Comparison of ENCODE assay signal across 1 cellular context in the genomic region with DNA sequence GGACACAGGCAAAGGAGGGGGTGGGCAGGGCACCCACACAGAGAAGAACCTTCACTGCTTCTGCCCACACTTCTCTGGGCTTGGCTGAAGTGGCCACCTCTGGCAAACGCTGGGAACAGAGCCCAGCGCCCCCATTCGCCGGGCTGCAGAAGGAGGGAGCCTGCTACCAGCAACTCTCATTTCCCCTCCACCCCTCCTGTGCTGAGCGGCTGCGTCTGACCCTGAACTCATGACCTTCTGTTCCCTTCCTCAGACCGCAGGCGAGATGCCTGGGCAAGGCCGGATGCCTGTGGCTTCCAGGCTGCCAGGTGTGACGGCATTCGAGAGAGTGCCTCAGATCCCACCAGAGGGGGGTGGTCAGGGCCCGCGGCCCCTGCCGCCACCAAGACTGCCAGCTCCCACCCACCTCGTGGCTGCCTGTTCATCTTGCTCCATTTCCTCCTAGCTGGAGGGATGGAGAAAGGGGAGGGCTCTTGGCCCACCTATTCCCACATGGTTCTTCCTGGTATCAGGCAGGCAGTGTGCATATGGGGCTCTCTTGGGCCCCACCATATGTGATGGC.
TF ChIP-seq lines count a peak whose summit lies in the region.

No MANE protein-coding gene starts in this region.

TF ChIP-seq in HepG2, 621 proteins besides CTCF, POLR2A, EP300 and RAD21 (continued from another document and continues in another):
- TF ChIP-seq TFDP2 (CRISPR knock-in tag; IDR thresholded peaks at IDR 0.05) (peak; percentile 50; the same call in 1 of the 2 replicates), HDAC2 (CRISPR knock-in tag; IDR thresholded peaks at IDR 0.05) (peak; percentile 90), MYNN (CRISPR knock-in tag; IDR thresholded peaks at IDR 0.05; ENCODE audit: low read depth) (no peak), ELF3 (CRISPR knock-in tag; IDR thresholded peaks at IDR 0.05) (peak; percentile 77), ZKSCAN1 (IDR thresholded peaks at IDR 0.05; ENCODE audit: low read length) (no peak), ZSCAN21 (CRISPR knock-in tag; IDR thresholded peaks at IDR 0.05; ENCODE audit: borderline replicate concordance) (peak; percentile 58; the same call in 1 of the 2 replicates), ZNF687 (CRISPR knock-in tag; IDR thresholded peaks at IDR 0.05) (peak; percentile 99), ZNF768 (CRISPR knock-in tag; IDR thresholded peaks at IDR 0.05) (peak; percentile 60; the same call in 1 of the 2 replicates), ZBTB20 (CRISPR knock-in tag; IDR thresholded peaks at IDR 0.05; ENCODE audit: borderline replicate concordance, low read depth) (peak; percentile 38; the same call in 1 of the 2 replicates), RXRA (CRISPR knock-in tag; IDR thresholded peaks at IDR 0.05) (peak; percentile 96), ZKSCAN8 (CRISPR knock-in tag; IDR thresholded peaks at IDR 0.05; ENCODE audit: borderline replicate concordance) (peak; percentile 47; the same call in 1 of the 2 replicates), ZBTB1 (CRISPR knock-in tag; IDR thresholded peaks at IDR 0.05; ENCODE audit: borderline replicate concordance) (0 out of 2 replicates have a peak, but pooled peaks have one; percentile 21), JUN (CRISPR knock-in tag; IDR thresholded peaks at IDR 0.05) (no peak), ETV5 (CRISPR knock-in tag; IDR thresholded peaks at IDR 0.05; ENCODE audit: borderline replicate concordance) (peak; percentile 96), MAX (IDR thresholded peaks at IDR 0.05) (peak; percentile 67), EEA1 (CRISPR knock-in tag; IDR thresholded peaks at IDR 0.05; ENCODE audit: borderline replicate concordance) (no peak), ZNF781 (CRISPR knock-in tag; IDR thresholded peaks at IDR 0.05; ENCODE audit: borderline replicate concordance, not compliant biosample characterization) (peak; percentile 54), PPARG (CRISPR knock-in tag; conservative IDR thresholded peaks at IDR 0.05) (peak; percentile 34; the same call in 1 of the 2 replicates), SP5 (CRISPR knock-in tag; IDR thresholded peaks at IDR 0.05; ENCODE audit: borderline replicate concordance, low read depth) (no peak)
- TF ChIP-seq, protein P1, sequence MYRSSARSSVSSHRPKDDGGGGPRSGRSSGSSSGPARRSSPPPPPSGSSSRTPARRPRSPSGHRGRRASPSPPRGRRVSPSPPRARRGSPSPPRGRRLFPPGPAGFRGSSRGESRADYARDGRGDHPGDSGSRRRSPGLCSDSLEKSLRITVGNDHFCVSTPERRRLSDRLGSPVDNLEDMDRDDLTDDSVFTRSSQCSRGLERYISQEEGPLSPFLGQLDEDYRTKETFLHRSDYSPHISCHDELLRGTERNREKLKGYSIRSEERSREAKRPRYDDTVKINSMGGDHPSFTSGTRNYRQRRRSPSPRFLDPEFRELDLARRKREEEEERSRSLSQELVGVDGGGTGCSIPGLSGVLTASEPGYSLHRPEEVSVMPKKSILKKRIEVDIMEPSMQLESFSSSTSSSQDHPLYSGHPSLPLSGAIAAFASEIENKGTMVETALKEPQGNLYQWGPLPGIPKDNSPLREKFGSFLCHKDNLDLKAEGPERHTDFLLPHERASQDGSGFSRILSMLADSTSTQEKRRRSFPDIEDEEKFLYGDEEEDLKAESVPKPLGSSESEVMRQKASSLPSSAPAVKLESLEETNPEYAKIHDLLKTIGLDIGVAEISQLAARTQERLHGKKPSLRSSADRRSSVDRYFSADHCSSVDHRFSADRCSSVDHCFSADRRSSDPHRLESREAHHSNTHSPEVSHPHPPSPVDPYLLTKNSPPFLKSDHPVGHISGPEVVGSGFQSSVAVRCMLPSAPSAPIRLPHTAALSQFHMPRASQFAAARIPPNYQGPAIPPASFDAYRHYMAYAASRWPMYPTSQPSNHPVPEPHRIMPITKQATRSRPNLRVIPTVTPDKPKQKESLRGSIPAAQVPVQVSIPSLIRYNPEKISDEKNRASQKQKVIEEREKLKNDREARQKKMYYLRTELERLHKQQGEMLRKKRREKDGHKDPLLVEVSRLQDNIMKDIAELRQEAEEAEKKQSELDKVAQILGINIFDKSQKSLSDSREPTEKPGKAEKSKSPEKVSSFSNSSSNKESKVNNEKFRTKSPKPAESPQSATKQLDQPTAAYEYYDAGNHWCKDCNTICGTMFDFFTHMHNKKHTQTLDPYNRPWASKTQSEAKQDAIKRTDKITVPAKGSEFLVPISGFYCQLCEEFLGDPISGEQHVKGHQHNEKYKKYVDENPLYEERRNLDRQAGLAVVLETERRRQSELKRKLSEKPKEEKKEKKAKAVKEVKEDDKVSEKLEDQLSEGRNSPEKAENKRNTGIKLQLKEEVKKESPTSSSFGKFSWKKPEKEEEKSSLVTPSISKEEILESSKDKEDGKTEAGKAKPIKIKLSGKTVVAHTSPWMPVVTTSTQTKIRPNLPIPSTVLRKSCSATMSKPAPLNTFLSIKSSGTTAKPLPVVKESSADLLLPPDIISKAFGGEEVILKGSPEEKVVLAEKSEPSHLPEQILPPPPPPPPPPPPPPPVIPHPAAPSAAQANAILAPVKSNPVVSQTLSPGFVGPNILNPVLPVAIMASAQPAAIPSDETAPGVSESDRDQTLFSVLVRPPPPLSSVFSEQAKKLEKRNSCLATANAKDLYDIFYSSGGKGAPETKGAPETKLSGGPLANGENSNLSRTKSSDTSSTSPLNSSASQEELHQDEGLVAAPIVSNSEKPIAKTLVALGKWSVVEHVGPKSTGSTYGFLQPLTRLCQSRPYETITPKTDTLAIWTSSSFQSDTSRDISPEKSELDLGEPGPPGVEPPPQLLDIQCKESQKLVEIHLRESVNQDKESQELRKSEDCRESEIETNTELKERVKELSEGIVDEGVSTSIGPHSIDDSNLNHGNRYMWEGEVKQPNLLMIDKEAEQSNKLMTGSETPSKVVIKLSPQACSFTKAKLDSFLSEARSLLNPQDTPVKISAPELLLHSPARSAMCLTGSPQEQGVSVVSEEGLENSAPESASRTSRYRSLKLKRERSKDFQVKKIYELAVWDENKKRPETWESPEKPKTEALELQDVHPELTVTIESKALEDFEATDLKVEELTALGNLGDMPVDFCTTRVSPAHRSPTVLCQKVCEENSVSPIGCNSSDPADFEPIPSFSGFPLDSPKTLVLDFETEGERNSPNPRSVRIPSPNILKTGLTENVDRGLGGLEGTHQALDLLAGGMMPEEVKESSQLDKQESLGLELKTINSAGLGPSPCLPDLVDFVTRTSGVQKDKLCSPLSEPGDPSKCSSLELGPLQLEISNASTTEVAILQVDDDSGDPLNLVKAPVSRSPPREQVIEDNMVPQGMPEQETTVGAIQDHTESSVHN (CRISPR knock-in tag; IDR thresholded peaks at IDR 0.05): 0 out of 2 replicates have a peak, but pooled peaks have one; percentile 54
- TF ChIP-seq, protein P2, sequence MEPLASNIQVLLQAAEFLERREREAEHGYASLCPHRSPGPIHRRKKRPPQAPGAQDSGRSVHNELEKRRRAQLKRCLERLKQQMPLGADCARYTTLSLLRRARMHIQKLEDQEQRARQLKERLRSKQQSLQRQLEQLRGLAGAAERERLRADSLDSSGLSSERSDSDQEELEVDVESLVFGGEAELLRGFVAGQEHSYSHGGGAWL (CRISPR knock-in tag; IDR thresholded peaks at IDR 0.05): peak; percentile 76
- TF ChIP-seq, protein P3, sequence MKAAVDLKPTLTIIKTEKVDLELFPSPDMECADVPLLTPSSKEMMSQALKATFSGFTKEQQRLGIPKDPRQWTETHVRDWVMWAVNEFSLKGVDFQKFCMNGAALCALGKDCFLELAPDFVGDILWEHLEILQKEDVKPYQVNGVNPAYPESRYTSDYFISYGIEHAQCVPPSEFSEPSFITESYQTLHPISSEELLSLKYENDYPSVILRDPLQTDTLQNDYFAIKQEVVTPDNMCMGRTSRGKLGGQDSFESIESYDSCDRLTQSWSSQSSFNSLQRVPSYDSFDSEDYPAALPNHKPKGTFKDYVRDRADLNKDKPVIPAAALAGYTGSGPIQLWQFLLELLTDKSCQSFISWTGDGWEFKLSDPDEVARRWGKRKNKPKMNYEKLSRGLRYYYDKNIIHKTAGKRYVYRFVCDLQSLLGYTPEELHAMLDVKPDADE (CRISPR knock-in tag; IDR thresholded peaks at IDR 0.05): no peak
- TF ChIP-seq, protein P4, sequence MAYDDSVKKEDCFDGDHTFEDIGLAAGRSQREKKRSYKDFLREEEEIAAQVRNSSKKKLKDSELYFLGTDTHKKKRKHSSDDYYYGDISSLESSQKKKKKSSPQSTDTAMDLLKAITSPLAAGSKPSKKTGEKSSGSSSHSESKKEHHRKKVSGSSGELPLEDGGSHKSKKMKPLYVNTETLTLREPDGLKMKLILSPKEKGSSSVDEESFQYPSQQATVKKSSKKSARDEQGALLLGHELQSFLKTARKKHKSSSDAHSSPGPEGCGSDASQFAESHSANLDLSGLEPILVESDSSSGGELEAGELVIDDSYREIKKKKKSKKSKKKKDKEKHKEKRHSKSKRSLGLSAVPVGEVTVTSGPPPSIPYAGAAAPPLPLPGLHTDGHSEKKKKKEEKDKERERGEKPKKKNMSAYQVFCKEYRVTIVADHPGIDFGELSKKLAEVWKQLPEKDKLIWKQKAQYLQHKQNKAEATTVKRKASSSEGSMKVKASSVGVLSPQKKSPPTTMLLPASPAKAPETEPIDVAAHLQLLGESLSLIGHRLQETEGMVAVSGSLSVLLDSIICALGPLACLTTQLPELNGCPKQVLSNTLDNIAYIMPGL (CRISPR knock-in tag; IDR thresholded peaks at IDR 0.05; ENCODE audit: borderline replicate concordance in 1 of 2, low read depth in 1 of 2): peak; percentile 49 to 54; a peak in 2 of 4 replicates
- TF ChIP-seq, protein P5, sequence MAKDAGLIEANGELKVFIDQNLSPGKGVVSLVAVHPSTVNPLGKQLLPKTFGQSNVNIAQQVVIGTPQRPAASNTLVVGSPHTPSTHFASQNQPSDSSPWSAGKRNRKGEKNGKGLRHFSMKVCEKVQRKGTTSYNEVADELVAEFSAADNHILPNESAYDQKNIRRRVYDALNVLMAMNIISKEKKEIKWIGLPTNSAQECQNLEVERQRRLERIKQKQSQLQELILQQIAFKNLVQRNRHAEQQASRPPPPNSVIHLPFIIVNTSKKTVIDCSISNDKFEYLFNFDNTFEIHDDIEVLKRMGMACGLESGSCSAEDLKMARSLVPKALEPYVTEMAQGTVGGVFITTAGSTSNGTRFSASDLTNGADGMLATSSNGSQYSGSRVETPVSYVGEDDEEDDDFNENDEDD (CRISPR knock-in tag; IDR thresholded peaks at IDR 0.05; ENCODE audit: borderline replicate concordance): peak; percentile 73; the same call in 1 of the 2 replicates
- TF ChIP-seq, protein P6, sequence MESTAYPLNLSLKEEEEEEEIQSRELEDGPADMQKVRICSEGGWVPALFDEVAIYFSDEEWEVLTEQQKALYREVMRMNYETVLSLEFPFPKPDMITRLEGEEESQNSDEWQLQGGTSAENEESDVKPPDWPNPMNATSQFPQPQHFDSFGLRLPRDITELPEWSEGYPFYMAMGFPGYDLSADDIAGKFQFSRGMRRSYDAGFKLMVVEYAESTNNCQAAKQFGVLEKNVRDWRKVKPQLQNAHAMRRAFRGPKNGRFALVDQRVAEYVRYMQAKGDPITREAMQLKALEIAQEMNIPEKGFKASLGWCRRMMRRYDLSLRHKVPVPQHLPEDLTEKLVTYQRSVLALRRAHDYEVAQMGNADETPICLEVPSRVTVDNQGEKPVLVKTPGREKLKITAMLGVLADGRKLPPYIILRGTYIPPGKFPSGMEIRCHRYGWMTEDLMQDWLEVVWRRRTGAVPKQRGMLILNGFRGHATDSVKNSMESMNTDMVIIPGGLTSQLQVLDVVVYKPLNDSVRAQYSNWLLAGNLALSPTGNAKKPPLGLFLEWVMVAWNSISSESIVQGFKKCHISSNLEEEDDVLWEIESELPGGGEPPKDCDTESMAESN (CRISPR knock-in tag; conservative IDR thresholded peaks at IDR 0.05): peak; percentile 72
